In genomic region chr2:48674933-48675332, GRCh38 we compare ENCODE assay signal across 19 cellular contexts. TPM values are rescaled to one million over a fixed set of nuclear protein-coding genes. Genes with fewer than 3 reads are reported as not detected.
DNase-seq lines count a peak whose midpoint lies in the region; ATAC-seq and TF ChIP-seq lines count a peak whose summit lies in the region.
"Had no signal": no experiment of that assay in that cellular context is flagged by ENCODE, and none has a peak within 500 bp of the region (broad histone marks: within the 10 kb centered on the region; RNA-seq: fewer than 3 reads in every experiment).

No MANE protein-coding gene starts in this region.

- peaks cover 13% of the 10 kb centered on the region for H3K9me3 Mint-ChIP-seq in neural progenitor cell
- no peaks in the 10 kb centered on the region for H3K9me3 Mint-ChIP-seq in activated CD8-positive, alpha-beta memory T cell treated with anti-CD3 and anti-CD28 coated beads, Interleukin-2, amount 10 ng/mL, durations not matched to agents 7 days and 5 days (ENCODE audit: low read depth)
- H3K9me3 Mint-ChIP-seq: CD8-positive, alpha-beta T cell had no signal

- H3K4me3 Mint-ChIP-seq in neural progenitor cell, result no peak overlapping the region
- no peak overlapping the region for H3K4me3 Mint-ChIP-seq in activated CD8-positive, alpha-beta memory T cell treated with anti-CD3 and anti-CD28 coated beads, Interleukin-2, amount 10 ng/mL, durations not matched to agents 7 days and 5 days
- H3K4me3 Mint-ChIP-seq: CD8-positive, alpha-beta T cell; H9 had no signal

- H3K4me3 ChIP-seq in neural progenitor cell, result no peak overlapping the region
- H3K4me3 ChIP-seq: SK-N-MC had no signal

- no peak overlapping the region for H3K9ac ChIP-seq in neural progenitor cell
- H3K9ac ChIP-seq: KMS-11 had no signal

- H3F3A ChIP-seq in neural progenitor cell (ENCODE audit: low read depth), result no peaks in the 10 kb centered on the region

- H3K27me3 Mint-ChIP-seq in neural progenitor cell (ENCODE audit: insufficient read depth, low read depth), result peaks cover 3% of the 10 kb centered on the region
- peaks cover 6% of the 10 kb centered on the region for H3K27me3 Mint-ChIP-seq in activated CD8-positive, alpha-beta memory T cell treated with anti-CD3 and anti-CD28 coated beads, Interleukin-2, amount 10 ng/mL, durations not matched to agents 7 days and 5 days

- peaks cover 2% of the 10 kb centered on the region for H3K4me1 Mint-ChIP-seq in neural progenitor cell
- no peaks in the 10 kb centered on the region for H3K4me1 Mint-ChIP-seq in activated CD8-positive, alpha-beta memory T cell treated with anti-CD3 and anti-CD28 coated beads, Interleukin-2, amount 10 ng/mL, durations not matched to agents 7 days and 5 days

- TF ChIP-seq CTCF in neural progenitor cell (IDR thresholded peaks at IDR 0.05), result no peak

- H3K79me2 ChIP-seq in neural progenitor cell (ENCODE audit: low read depth), result no peaks in the 10 kb centered on the region

- no peaks in the 10 kb centered on the region for H3K27me3 ChIP-seq in neural progenitor cell
- H3K27me3 ChIP-seq: BE2C had no signal

- CTCF ChIA-PET in activated CD8-positive, alpha-beta memory T cell treated with anti-CD3 and anti-CD28 coated beads, Interleukin-2, amount 10 ng/mL, durations not matched to agents 7 days and 5 days (lab: Charles Lee), result no interaction called here

- ATAC-seq in GM18861 (IDR thresholded peaks at IDR 0.05; ENCODE audit: unreplicated experiment), result peak; percentile 44
- ATAC-seq in GM19468 (IDR thresholded peaks at IDR 0.05; ENCODE audit: extremely low read depth, unreplicated experiment), result peak; percentile 53
- peak; percentile 44 for ATAC-seq in HG03432 (IDR thresholded peaks at IDR 0.05; ENCODE audit: unreplicated experiment)
- ATAC-seq in activated CD8-positive, alpha-beta memory T cell treated with anti-CD3 and anti-CD28 coated beads, Interleukin-2, amount 10 ng/mL, durations not matched to agents 7 days and 5 days, result no peak
- ATAC-seq: CD8-positive, alpha-beta T cell; Panc1; Right ventricle myocardium inferior had no signal

- H3K36me3 ChIP-seq in neural progenitor cell, result no peaks in the 10 kb centered on the region
- H3K36me3 ChIP-seq: BE2C had no signal

- peaks cover 7% of the 10 kb centered on the region for H3K4me1 ChIP-seq in neural progenitor cell
- H3K4me1 ChIP-seq: BE2C had no signal

- peak overlapping the region; percentile 8 for H3K4me2 ChIP-seq in neural progenitor cell
- H3K4me2 ChIP-seq: KMS-11 had no signal

- H3K9me3 ChIP-seq in neural progenitor cell (ENCODE audit: low read depth), result peaks cover 4% of the 10 kb centered on the region
- H3K9me3 ChIP-seq: BE2C had no signal

- DNase-seq in neural progenitor cell (ENCODE audit: low spot score) (no peak), NCI-H345 (lab: John Stamatoyannopoulos, UW) (no peak)
- DNase-seq in stimulated activated CD4-positive, alpha-beta T cell treated with anti-CD3 and anti-CD28 coated beads, Interleukin-12 subunit alpha, Interleukin-12 subunit beta, amount 100 ng/mL, for 4 hours, result no peak
- DNase-seq in activated CD8-positive, alpha-beta memory T cell treated with anti-CD3 and anti-CD28 coated beads, Interleukin-2, amount 10 ng/mL, durations not matched to agents 7 days and 5 days, result no peak
- DNase-seq: BE2C; CD8-positive, alpha-beta T cell; H9; NCI-H1048; NCI-H146; NCI-H2081; NCI-H524; T-helper 1 cell had no signal

- H3K36me3 Mint-ChIP-seq in neural progenitor cell, result no peaks in the 10 kb centered on the region
- no peaks in the 10 kb centered on the region for H3K36me3 Mint-ChIP-seq in activated CD8-positive, alpha-beta memory T cell treated with anti-CD3 and anti-CD28 coated beads, Interleukin-2, amount 10 ng/mL, durations not matched to agents 7 days and 5 days
- H3K36me3 Mint-ChIP-seq: CD8-positive, alpha-beta T cell had no signal

- no peak overlapping the region for H2AFZ ChIP-seq in neural progenitor cell (replicated peaks)

- H4K20me1 ChIP-seq in neural progenitor cell (ENCODE audit: low read depth), result no peaks in the 10 kb centered on the region

- H3K27ac ChIP-seq in neural progenitor cell, result no peak overlapping the region
- H3K27ac ChIP-seq: KMS-11, SK-N-MC had no signal

- H3K27ac Mint-ChIP-seq in neural progenitor cell, result no peak overlapping the region
- no peak overlapping the region for H3K27ac Mint-ChIP-seq in activated CD8-positive, alpha-beta memory T cell treated with anti-CD3 and anti-CD28 coated beads, Interleukin-2, amount 10 ng/mL, durations not matched to agents 7 days and 5 days
- H3K27ac Mint-ChIP-seq: CD8-positive, alpha-beta T cell had no signal

RNA-seq across cellular contexts. Expression of gene GTF2A1L, which starts 57.3 kb away (rescaled TPM):
- 1.6 and 3.7 TPM in 2 replicates for total RNA-seq in neural progenitor cell (ENCODE audit: low replicate concordance)
- total RNA-seq in activated CD8-positive, alpha-beta memory T cell treated with anti-CD3 and anti-CD28 coated beads, Interleukin-2, amount 10 ng/mL, durations not matched to agents 7 days and 5 days, result not detected
- total RNA-seq: CD8-positive, alpha-beta T cell; H9; Right ventricle myocardium inferior had no signal
